ENCODE assay signal across 1 cellular context in the genomic region with DNA sequence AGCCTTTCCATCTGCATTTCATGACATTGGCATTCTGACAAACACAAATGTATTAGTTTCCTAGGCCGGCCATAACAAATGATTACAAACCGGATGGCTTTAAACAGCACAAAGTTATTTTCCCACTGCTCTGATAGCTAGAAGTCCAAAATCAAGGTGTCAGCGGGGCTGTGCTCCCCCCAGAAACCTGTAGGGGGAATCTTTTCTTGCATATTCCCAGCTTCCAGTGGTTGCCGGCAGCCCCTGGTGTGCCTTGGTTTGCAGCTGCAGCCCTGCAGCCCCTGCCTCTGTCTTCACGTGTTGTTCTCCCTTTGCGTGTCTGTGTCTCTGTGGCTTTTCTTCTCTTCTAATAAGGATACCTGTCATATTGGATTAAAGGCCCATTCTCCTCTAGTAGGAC.
TF ChIP-seq lines count a peak whose summit lies in the region.

No MANE protein-coding gene starts in this region.

TF ChIP-seq in liver, 16 proteins besides CTCF, POLR2A, EP300 and RAD21 (continued from another document):
- TF ChIP-seq, protein P1, sequence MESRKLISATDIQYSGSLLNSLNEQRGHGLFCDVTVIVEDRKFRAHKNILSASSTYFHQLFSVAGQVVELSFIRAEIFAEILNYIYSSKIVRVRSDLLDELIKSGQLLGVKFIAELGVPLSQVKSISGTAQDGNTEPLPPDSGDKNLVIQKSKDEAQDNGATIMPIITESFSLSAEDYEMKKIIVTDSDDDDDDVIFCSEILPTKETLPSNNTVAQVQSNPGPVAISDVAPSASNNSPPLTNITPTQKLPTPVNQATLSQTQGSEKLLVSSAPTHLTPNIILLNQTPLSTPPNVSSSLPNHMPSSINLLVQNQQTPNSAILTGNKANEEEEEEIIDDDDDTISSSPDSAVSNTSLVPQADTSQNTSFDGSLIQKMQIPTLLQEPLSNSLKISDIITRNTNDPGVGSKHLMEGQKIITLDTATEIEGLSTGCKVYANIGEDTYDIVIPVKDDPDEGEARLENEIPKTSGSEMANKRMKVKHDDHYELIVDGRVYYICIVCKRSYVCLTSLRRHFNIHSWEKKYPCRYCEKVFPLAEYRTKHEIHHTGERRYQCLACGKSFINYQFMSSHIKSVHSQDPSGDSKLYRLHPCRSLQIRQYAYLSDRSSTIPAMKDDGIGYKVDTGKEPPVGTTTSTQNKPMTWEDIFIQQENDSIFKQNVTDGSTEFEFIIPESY (IDR thresholded peaks at IDR 0.05): no peak
- TF ChIP-seq HNF4A (conservative IDR thresholded peaks at IDR 0.05) (no peak), TAF1 (conservative IDR thresholded peaks at IDR 0.05) (no peak)
TF ChIP-seq in liver: peak in this region for 0.
